ENCODE assay signal across 1 cellular context in genomic region chr7:98250789-98251188, GRCh38.
TF ChIP-seq lines count a peak whose summit lies in the region.

No MANE protein-coding gene starts in this region.

TF ChIP-seq in GM23338, 12 proteins besides CTCF, POLR2A, EP300 and RAD21 (continued from another document):
- TF ChIP-seq, protein P1, sequence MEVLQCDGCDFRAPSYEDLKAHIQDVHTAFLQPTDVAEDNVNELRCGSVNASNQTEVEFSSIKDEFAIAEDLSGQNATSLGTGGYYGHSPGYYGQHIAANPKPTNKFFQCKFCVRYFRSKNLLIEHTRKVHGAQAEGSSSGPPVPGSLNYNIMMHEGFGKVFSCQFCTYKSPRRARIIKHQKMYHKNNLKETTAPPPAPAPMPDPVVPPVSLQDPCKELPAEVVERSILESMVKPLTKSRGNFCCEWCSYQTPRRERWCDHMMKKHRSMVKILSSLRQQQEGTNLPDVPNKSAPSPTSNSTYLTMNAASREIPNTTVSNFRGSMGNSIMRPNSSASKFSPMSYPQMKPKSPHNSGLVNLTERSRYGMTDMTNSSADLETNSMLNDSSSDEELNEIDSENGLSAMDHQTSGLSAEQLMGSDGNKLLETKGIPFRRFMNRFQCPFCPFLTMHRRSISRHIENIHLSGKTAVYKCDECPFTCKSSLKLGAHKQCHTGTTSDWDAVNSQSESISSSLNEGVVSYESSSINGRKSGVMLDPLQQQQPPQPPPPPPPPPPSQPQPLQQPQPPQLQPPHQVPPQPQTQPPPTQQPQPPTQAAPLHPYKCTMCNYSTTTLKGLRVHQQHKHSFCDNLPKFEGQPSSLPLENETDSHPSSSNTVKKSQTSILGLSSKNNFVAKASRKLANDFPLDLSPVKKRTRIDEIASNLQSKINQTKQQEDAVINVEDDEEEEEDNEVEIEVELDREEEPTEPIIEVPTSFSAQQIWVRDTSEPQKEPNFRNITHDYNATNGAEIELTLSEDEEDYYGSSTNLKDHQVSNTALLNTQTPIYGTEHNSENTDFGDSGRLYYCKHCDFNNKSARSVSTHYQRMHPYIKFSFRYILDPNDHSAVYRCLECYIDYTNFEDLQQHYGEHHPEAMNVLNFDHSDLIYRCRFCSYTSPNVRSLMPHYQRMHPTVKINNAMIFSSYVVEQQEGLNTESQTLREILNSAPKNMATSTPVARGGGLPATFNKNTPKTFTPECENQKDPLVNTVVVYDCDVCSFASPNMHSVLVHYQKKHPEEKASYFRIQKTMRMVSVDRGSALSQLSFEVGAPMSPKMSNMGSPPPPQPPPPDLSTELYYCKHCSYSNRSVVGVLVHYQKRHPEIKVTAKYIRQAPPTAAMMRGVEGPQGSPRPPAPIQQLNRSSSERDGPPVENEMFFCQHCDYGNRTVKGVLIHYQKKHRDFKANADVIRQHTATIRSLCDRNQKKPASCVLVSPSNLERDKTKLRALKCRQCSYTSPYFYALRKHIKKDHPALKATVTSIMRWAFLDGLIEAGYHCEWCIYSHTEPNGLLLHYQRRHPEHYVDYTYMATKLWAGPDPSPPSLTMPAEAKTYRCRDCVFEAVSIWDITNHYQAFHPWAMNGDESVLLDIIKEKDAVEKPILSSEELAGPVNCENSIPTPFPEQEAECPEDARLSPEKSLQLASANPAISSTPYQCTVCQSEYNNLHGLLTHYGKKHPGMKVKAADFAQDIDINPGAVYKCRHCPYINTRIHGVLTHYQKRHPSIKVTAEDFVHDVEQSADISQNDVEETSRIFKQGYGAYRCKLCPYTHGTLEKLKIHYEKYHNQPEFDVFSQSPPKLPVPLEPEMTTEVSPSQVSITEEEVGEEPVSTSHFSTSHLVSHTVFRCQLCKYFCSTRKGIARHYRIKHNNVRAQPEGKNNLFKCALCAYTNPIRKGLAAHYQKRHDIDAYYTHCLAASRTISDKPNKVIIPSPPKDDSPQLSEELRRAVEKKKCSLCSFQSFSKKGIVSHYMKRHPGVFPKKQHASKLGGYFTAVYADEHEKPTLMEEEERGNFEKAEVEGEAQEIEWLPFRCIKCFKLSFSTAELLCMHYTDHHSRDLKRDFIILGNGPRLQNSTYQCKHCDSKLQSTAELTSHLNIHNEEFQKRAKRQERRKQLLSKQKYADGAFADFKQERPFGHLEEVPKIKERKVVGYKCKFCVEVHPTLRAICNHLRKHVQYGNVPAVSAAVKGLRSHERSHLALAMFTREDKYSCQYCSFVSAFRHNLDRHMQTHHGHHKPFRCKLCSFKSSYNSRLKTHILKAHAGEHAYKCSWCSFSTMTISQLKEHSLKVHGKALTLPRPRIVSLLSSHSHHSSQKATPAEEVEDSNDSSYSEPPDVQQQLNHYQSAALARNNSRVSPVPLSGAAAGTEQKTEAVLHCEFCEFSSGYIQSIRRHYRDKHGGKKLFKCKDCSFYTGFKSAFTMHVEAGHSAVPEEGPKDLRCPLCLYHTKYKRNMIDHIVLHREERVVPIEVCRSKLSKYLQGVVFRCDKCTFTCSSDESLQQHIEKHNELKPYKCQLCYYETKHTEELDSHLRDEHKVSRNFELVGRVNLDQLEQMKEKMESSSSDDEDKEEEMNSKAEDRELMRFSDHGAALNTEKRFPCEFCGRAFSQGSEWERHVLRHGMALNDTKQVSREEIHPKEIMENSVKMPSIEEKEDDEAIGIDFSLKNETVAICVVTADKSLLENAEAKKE (CRISPR knock-in tag; IDR thresholded peaks at IDR 0.05), result no peak
- TF ChIP-seq EZH2 (IDR thresholded peaks at IDR 0.05; ENCODE audit: low read depth, unreplicated experiment) (no peak), ETS1 (IDR thresholded peaks at IDR 0.05) (no peak), JUNB (IDR thresholded peaks at IDR 0.05; ENCODE audit: unreplicated experiment) (no peak), POLR2AphosphoS5 (IDR thresholded peaks at IDR 0.05; ENCODE audit: low read depth) (no peak), ZNF114 (CRISPR knock-in tag; IDR thresholded peaks at IDR 0.05) (no peak)
